ENCODE assay signal across 21 cellular contexts in the genomic region with DNA sequence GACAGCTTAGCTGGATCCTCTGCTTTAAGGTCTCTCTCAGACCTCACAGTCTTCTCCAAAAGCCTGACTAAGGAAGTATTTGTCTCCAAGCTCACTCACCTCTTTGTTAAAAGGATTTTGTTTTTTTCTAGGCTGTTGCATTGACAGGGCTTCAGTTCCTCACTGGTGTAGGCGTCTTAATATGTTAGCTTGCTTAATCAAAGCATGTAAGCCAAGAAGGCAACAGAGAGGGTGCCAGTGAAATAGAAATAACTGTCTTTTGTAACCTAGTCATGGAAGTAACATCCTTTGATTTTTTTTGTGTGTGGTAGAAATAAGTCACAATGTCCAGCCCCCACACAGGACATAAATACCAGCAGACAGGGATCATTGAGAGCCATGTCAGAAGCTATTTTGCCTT. TPM values are rescaled to one million over a fixed set of nuclear protein-coding genes. Genes with fewer than 3 reads are reported as not detected.
DNase-seq lines count a peak whose midpoint lies in the region; ATAC-seq, FAIRE-seq and TF ChIP-seq lines count a peak whose summit lies in the region.
"Had no signal": no experiment of that assay in that cellular context is flagged by ENCODE, and none has a peak within 500 bp of the region (broad histone marks: within the 10 kb centered on the region; RNA-seq: fewer than 3 reads in every experiment).

No MANE protein-coding gene starts in this region.

- DNase-seq in GM19239 (ENCODE audit: insufficient read length, low spot score) (no peak), WTC11 (ENCODE audit: low spot score) (no peak), fibroblast of mammary gland (ENCODE audit: low read depth) (peak; percentile 34), stromal cell of bone marrow (ENCODE audit: low read depth) (peak; percentile 2), iPS-NIHi7 (ENCODE audit: extremely low spot score) (no peak), EL (no peak)
- DNase-seq: AML-193; Calu3; CD8-positive, alpha-beta memory T cell; GF-D8; GOT3; KG1; NCI-H1105; NCI-H146; NCI-H2029; NCI-H226; NCI-H510A treated with DMSO at 0.1 percent for 48 hours; NCI-H82; Peyer's patch had no signal

- POLR2A ChIA-PET in WTC11 (lab: Charles Lee): no interaction called here

- TF ChIP-seq CTCF in WTC11 (IDR thresholded peaks at IDR 0.05) (no peak), fibroblast of mammary gland (conservative IDR thresholded peaks at IDR 0.05; ENCODE audit: control insufficient read depth, insufficient read depth, low read depth, low read length) (no peak)

- H3K27ac Mint-ChIP-seq in WTC11: peak overlapping the region; percentile 41; the same call in 1 of the 2 replicates

- peak; percentile 31 for FAIRE-seq in GM19239 (lab: Jason Lieb, UNC)

- H3K27me3 Mint-ChIP-seq in WTC11 (ENCODE audit: low read depth): no peaks in the 10 kb centered on the region
- H3K27me3 Mint-ChIP-seq: CD8-positive, alpha-beta memory T cell had no signal

- H3K9me3 Mint-ChIP-seq in WTC11: no peaks in the 10 kb centered on the region
- H3K9me3 Mint-ChIP-seq: CD8-positive, alpha-beta memory T cell had no signal

- ATAC-seq in WTC11 (no peak), GM18511 (IDR thresholded peaks at IDR 0.05; ENCODE audit: unreplicated experiment) (no peak)
- ATAC-seq: HCT116 had no signal

- no peak overlapping the region for H3K4me3 Mint-ChIP-seq in WTC11

- CTCF ChIA-PET in WTC11 (lab: Charles Lee): interaction anchor here (1.0 kb wide), 1 partner anchor 239 kb away, joined by 3 read pairs; no protein-coding TSS in a partner anchor

- peaks cover 14% of the 10 kb centered on the region for H3K36me3 Mint-ChIP-seq in WTC11

- H3K4me1 Mint-ChIP-seq in WTC11: no peaks in the 10 kb centered on the region

- no peak overlapping the region for H3K4me3 ChIP-seq in fibroblast of mammary gland (ENCODE audit: control insufficient read depth, low read depth, low read length)
- H3K4me3 ChIP-seq: Peyer's patch had no signal

TF ChIP-seq in WTC11, 78 proteins besides CTCF, POLR2A, EP300 and RAD21:
- TF ChIP-seq FOXJ3 (CRISPR knock-in tag; IDR thresholded peaks at IDR 0.05; ENCODE audit: borderline replicate concordance): no peak
- TF ChIP-seq, protein P1, sequence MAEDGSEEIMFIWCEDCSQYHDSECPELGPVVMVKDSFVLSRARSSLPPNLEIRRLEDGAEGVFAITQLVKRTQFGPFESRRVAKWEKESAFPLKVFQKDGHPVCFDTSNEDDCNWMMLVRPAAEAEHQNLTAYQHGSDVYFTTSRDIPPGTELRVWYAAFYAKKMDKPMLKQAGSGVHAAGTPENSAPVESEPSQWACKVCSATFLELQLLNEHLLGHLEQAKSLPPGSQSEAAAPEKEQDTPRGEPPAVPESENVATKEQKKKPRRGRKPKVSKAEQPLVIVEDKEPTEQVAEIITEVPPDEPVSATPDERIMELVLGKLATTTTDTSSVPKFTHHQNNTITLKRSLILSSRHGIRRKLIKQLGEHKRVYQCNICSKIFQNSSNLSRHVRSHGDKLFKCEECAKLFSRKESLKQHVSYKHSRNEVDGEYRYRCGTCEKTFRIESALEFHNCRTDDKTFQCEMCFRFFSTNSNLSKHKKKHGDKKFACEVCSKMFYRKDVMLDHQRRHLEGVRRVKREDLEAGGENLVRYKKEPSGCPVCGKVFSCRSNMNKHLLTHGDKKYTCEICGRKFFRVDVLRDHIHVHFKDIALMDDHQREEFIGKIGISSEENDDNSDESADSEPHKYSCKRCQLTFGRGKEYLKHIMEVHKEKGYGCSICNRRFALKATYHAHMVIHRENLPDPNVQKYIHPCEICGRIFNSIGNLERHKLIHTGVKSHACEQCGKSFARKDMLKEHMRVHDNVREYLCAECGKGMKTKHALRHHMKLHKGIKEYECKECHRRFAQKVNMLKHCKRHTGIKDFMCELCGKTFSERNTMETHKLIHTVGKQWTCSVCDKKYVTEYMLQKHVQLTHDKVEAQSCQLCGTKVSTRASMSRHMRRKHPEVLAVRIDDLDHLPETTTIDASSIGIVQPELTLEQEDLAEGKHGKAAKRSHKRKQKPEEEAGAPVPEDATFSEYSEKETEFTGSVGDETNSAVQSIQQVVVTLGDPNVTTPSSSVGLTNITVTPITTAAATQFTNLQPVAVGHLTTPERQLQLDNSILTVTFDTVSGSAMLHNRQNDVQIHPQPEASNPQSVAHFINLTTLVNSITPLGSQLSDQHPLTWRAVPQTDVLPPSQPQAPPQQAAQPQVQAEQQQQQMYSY (CRISPR knock-in tag; IDR thresholded peaks at IDR 0.05): no peak
- TF ChIP-seq, protein P2, sequence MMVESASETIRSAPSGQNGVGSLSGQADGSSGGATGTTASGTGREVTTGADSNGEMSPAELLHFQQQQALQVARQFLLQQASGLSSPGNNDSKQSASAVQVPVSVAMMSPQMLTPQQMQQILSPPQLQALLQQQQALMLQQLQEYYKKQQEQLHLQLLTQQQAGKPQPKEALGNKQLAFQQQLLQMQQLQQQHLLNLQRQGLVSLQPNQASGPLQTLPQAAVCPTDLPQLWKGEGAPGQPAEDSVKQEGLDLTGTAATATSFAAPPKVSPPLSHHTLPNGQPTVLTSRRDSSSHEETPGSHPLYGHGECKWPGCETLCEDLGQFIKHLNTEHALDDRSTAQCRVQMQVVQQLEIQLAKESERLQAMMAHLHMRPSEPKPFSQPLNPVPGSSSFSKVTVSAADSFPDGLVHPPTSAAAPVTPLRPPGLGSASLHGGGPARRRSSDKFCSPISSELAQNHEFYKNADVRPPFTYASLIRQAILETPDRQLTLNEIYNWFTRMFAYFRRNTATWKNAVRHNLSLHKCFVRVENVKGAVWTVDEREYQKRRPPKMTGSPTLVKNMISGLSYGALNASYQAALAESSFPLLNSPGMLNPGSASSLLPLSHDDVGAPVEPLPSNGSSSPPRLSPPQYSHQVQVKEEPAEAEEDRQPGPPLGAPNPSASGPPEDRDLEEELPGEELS (CRISPR knock-in tag; IDR thresholded peaks at IDR 0.05): no peak
- TF ChIP-seq, protein P3, sequence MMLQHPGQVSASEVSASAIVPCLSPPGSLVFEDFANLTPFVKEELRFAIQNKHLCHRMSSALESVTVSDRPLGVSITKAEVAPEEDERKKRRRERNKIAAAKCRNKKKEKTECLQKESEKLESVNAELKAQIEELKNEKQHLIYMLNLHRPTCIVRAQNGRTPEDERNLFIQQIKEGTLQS (CRISPR knock-in tag; conservative IDR thresholded peaks at IDR 0.05): no peak
- TF ChIP-seq, protein P4, sequence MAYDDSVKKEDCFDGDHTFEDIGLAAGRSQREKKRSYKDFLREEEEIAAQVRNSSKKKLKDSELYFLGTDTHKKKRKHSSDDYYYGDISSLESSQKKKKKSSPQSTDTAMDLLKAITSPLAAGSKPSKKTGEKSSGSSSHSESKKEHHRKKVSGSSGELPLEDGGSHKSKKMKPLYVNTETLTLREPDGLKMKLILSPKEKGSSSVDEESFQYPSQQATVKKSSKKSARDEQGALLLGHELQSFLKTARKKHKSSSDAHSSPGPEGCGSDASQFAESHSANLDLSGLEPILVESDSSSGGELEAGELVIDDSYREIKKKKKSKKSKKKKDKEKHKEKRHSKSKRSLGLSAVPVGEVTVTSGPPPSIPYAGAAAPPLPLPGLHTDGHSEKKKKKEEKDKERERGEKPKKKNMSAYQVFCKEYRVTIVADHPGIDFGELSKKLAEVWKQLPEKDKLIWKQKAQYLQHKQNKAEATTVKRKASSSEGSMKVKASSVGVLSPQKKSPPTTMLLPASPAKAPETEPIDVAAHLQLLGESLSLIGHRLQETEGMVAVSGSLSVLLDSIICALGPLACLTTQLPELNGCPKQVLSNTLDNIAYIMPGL (CRISPR knock-in tag; IDR thresholded peaks at IDR 0.05): no peak

RNA-seq across cellular contexts. Expression of a gene that starts 58.8 kb away (rescaled TPM):
- total RNA-seq in WTC11 (2021): 47.6 to 52.4 TPM (median 49.6 TPM) in 3 replicates

Comparison
In these comparisons a context has a peak if more than half of its experiments do, and no peak if none do; other contexts are left out.
1. DNase-seq: peak in fibroblast of mammary gland (single experiment) and stromal cell of bone marrow (single experiment); none in GM19239 (single experiment), WTC11 (single experiment), iPS-NIHi7 (single experiment) and EL (single experiment).